In the genomic region with DNA sequence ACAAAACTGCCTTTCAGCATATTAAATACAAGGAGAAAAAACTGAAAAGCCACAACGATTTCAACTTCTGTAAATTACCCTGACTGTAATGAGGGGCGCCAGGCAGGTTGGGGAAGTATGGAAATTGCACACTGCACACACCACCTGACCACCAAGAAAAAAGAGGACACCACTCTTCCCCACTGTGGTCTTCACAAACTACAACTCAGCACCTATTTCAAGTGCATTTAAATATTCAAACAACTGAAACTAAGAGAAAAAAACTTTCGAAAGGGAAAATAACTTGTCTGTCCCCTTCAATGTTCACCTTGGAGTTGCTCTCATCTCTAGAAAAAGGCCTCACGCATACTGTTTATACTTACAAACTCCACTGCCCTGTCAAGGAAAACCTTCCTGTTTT, we compare ENCODE assay signal across 8 cellular contexts. TPM values are rescaled to one million over a fixed set of nuclear protein-coding genes. Genes with fewer than 3 reads are reported as not detected.
DNase-seq lines count a peak whose midpoint lies in the region; ATAC-seq and TF ChIP-seq lines count a peak whose summit lies in the region.

No MANE protein-coding gene starts in this region.

- intact Hi-C loops in left ventricle myocardium superior (cut with micrococcal nuclease) (no loop called here), dorsolateral prefrontal cortex (cut with DNase I) (loop anchor here (2.0 to 5.0 kb wide), 3 partner anchors 59 to 127 kb away; a partner anchor contains a TSS)

- H3K36me3 ChIP-seq in cardiac muscle cell = no peaks in the 10 kb centered on the region

- H3K4me3 ChIP-seq in cardiac muscle cell (peak overlapping the region; percentile 97), dorsolateral prefrontal cortex (peak overlapping the region; percentile 46 to 89 (median 70))

- H3K27ac Mint-ChIP-seq in neural crest cell (ENCODE audit: unreplicated experiment) = peak overlapping the region; percentile 69

- no peaks in the 10 kb centered on the region for H3K36me3 Mint-ChIP-seq in neural crest cell (ENCODE audit: low read depth)

- peaks cover 47% of the 10 kb centered on the region for H3K4me1 Mint-ChIP-seq in neural crest cell

- no peaks in the 10 kb centered on the region for H3K9me3 ChIP-seq in cardiac muscle cell (ENCODE audit: low read depth)

- DNase-seq in cardiac muscle cell (ENCODE audit: low read depth in 1 of 2, low spot score in 1 of 2) (no peak), left ventricle myocardium superior (no peak), NOMO-1 (lab: John Stamatoyannopoulos, UW; ENCODE audit: unreplicated experiment in 2 of 2) (peak; percentile 76 to 88), dorsolateral prefrontal cortex (no peak), neural crest cell (ENCODE audit: low read depth, low spot score) (no peak), NCI-H526 (lab: John Stamatoyannopoulos, UW) (no peak), NCI-H1930 (lab: John Stamatoyannopoulos, UW) (no peak)

- no peak for TF ChIP-seq CTCF in cardiac muscle cell (IDR thresholded peaks at IDR 0.05; ENCODE audit: low read depth, low read length)
- TF ChIP-seq CTCF in dorsolateral prefrontal cortex (IDR thresholded peaks at IDR 0.05 in 54 of 56, conservative IDR thresholded peaks at IDR 0.05 in 2 of 56; ENCODE audit: low read depth in 1 of 56, partially characterized antibody in 56 of 56) = no peak
- no peak for TF ChIP-seq CTCF in neural crest cell (conservative IDR thresholded peaks at IDR 0.05)

- peak overlapping the region; percentile 98 for H3K27ac ChIP-seq in cardiac muscle cell
- H3K27ac ChIP-seq in dorsolateral prefrontal cortex = peak overlapping the region in 17 of 59 donors; percentile 1 to 90 (median 69)

- no peaks in the 10 kb centered on the region for H3K9me3 Mint-ChIP-seq in neural crest cell

- H3K27me3 Mint-ChIP-seq in neural crest cell (ENCODE audit: low read depth) = no peaks in the 10 kb centered on the region

- no peaks in the 10 kb centered on the region for H3K27me3 ChIP-seq in cardiac muscle cell
- H3K27me3 ChIP-seq in dorsolateral prefrontal cortex = no peaks in the 10 kb centered on the region

- peaks cover 14% of the 10 kb centered on the region for H3K4me1 ChIP-seq in cardiac muscle cell (ENCODE audit: low read depth)

- ATAC-seq in left ventricle myocardium superior (no peak), GM19328 (IDR thresholded peaks at IDR 0.05; ENCODE audit: unreplicated experiment) (no peak)

- H3K4me3 Mint-ChIP-seq in neural crest cell = peak overlapping the region; percentile 89

RNA-seq across cellular contexts. Expression of a gene that starts 1.5 kb away (rescaled TPM):
- total RNA-seq in cardiac muscle cell (35.3 and 36.2 TPM in 2 replicates), left ventricle myocardium superior (72.9 TPM), dorsolateral prefrontal cortex (10 to 100 TPM; 62.8 to 97.1 (median 83.4) TPM), neural crest cell (75.2 and 75.4 TPM in 2 replicates)
- polyA plus RNA-seq in cardiac muscle cell = 23.4 and 43.2 TPM in 2 replicates

RNA-seq across cellular contexts. Expression of a gene that starts 58.3 kb away (rescaled TPM):
- total RNA-seq in cardiac muscle cell (34.4 and 49.7 TPM in 2 replicates), left ventricle myocardium superior (27.8 TPM), dorsolateral prefrontal cortex (10 to 100 TPM; 20.9 to 41.8 (median 31.2) TPM), neural crest cell (69.6 and 79.8 TPM in 2 replicates)
- polyA plus RNA-seq in cardiac muscle cell = 42.1 and 51.2 TPM in 2 replicates

Comparison
In these comparisons a context has a peak if more than half of its experiments do, and no peak if none do; other contexts are left out.
1. DNase-seq: peak in NOMO-1 (2 of 2); none in cardiac muscle cell (0 of 2), left ventricle myocardium superior (single experiment), dorsolateral prefrontal cortex (0 of 10), neural crest cell (single experiment), NCI-H526 (0 of 2) and NCI-H1930 (0 of 2).